Comparison of ENCODE assay signal across 20 cellular contexts in the genomic region with DNA sequence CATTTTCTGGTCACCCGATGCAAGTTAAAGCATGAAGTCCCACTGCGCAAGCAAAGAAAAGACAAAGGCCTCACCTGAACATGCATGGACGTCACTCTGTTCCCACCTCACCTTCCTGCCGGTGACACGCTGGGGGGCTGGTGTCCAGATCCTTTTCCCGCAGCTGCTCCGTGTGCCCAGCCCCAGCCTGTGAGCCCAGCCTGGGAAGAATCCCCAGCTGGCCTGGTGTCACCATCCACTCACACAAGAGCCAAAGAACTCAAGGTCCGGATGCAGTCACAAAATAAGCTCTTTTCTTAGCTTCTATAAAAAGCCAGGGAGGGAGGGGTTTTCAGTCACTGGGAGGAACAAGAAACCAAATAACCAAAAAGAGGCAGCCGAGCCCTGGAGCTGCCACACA.
"Had no signal": no experiment of that assay in that cellular context is flagged by ENCODE, and none has a peak within 500 bp of the region (broad histone marks: within the 10 kb centered on the region; RNA-seq: fewer than 3 reads in every experiment).

No MANE protein-coding gene starts in this region.

- H3K4me3 Mint-ChIP-seq: activated CD4-positive, alpha-beta T cell treated with anti-CD3 and anti-CD28 coated beads, Interleukin-2, amount 10 ng/mL, durations not matched to agents 24 days and 14 days; immature natural killer cell; natural killer cell treated with Interleukin-12 subunit alpha and Interleukin-12 subunit beta and Interleukin-15 and Interleukin-18, amount 100 ng/mL, for 72 hours; stimulated activated naive B cell treated with anti-CD40 and anti-IgM and Interleukin-4, amounts not matched to agents 10 μg/mL and 1 μg/mL and 100 μg/mL, for 72 hours; T-cell had no signal

- H3K27me3 Mint-ChIP-seq: activated CD4-positive, alpha-beta T cell treated with anti-CD3 and anti-CD28 coated beads, Interleukin-2, amount 10 ng/mL, durations not matched to agents 24 days and 14 days; stimulated activated naive B cell treated with anti-CD40 and anti-IgM and Interleukin-4, amounts not matched to agents 10 μg/mL and 1 μg/mL and 100 μg/mL, for 72 hours had no signal

- H3K4me3 ChIP-seq: adrenal gland, gastrocnemius medialis, heart left ventricle, left ventricle myocardium inferior, sigmoid colon, SK-N-MC, spleen, thyroid gland had no signal

- H3K9me3 ChIP-seq: adrenal gland, gastrocnemius medialis, left ventricle myocardium inferior, sigmoid colon, spleen, thyroid gland had no signal

- ATAC-seq: activated naive CD4-positive, alpha-beta T cell treated with anti-CD3 and anti-CD28 coated beads, Interleukin-2, amount 50 U/mL, for 72 hours; gastrocnemius medialis; heart left ventricle; natural killer cell treated with Interleukin-12 subunit alpha and Interleukin-12 subunit beta and Interleukin-15 and Interleukin-18, amount 100 ng/mL, for 72 hours; stimulated activated naive B cell treated with anti-CD40 and anti-IgM and Interleukin-4, amounts not matched to agents 10 μg/mL and 1 μg/mL and 100 μg/mL, for 72 hours; T-cell had no signal

- DNase-seq: activated CD4-positive, alpha-beta T cell treated with anti-CD3 and anti-CD28 coated beads, Interleukin-2, amount 10 ng/mL, durations not matched to agents 24 days and 14 days; activated CD8-positive, alpha-beta memory T cell treated with anti-CD3 and anti-CD28 coated beads, Interleukin-2, amount 50 U/mL, for 48 hours; activated effector memory CD4-positive, alpha-beta T cell treated with anti-CD3 and anti-CD28 coated beads, Interleukin-2, amount 50 U/mL, for 16 hours; activated T-cell treated with anti-CD3 and anti-CD28 coated beads, Interleukin-2, amount 50 U/mL, for 48 hours; adrenal gland; central memory CD4-positive, alpha-beta T cell; gastrocnemius medialis; heart left ventricle; immature natural killer cell; kidney glomerular epithelial cell; left ventricle myocardium inferior; mesenchymal stem cell; sigmoid colon; spleen; stimulated activated naive B cell treated with anti-CD40 and anti-IgM and Interleukin-4, amounts not matched to agents 10 μg/mL and 1 μg/mL and 100 μg/mL, for 72 hours; T-cell; thyroid gland had no signal

- H3K4me1 ChIP-seq: adrenal gland, gastrocnemius medialis, sigmoid colon, spleen had no signal

- H3K27me3 ChIP-seq: adrenal gland, gastrocnemius medialis, sigmoid colon, thyroid gland had no signal

- H3K27ac Mint-ChIP-seq: activated CD4-positive, alpha-beta T cell treated with anti-CD3 and anti-CD28 coated beads, Interleukin-2, amount 10 ng/mL, durations not matched to agents 24 days and 14 days; activated naive CD4-positive, alpha-beta T cell treated with anti-CD3 and anti-CD28 coated beads, Interleukin-2, amount 50 U/mL, for 72 hours; immature natural killer cell; natural killer cell treated with Interleukin-12 subunit alpha and Interleukin-12 subunit beta and Interleukin-15 and Interleukin-18, amount 100 ng/mL, for 72 hours; stimulated activated naive B cell treated with anti-CD40 and anti-IgM and Interleukin-4, amounts not matched to agents 10 μg/mL and 1 μg/mL and 100 μg/mL, for 72 hours; T-cell had no signal

- H3K9me3 Mint-ChIP-seq: activated CD4-positive, alpha-beta T cell treated with anti-CD3 and anti-CD28 coated beads, Interleukin-2, amount 10 ng/mL, durations not matched to agents 24 days and 14 days; activated naive CD4-positive, alpha-beta T cell treated with anti-CD3 and anti-CD28 coated beads, Interleukin-2, amount 50 U/mL, for 72 hours; natural killer cell treated with Interleukin-12 subunit alpha and Interleukin-12 subunit beta and Interleukin-15 and Interleukin-18, amount 100 ng/mL, for 72 hours had no signal

- H3K36me3 Mint-ChIP-seq: activated naive CD4-positive, alpha-beta T cell treated with anti-CD3 and anti-CD28 coated beads, Interleukin-2, amount 50 U/mL, for 72 hours; immature natural killer cell; natural killer cell treated with Interleukin-12 subunit alpha and Interleukin-12 subunit beta and Interleukin-15 and Interleukin-18, amount 100 ng/mL, for 72 hours; stimulated activated naive B cell treated with anti-CD40 and anti-IgM and Interleukin-4, amounts not matched to agents 10 μg/mL and 1 μg/mL and 100 μg/mL, for 72 hours; T-cell had no signal

- H3K27ac ChIP-seq: adrenal gland, gastrocnemius medialis, heart left ventricle, left ventricle myocardium inferior, sigmoid colon, SK-N-MC, spleen, thyroid gland had no signal

- H3K36me3 ChIP-seq: adrenal gland, gastrocnemius medialis, heart left ventricle, left ventricle myocardium inferior, sigmoid colon, spleen, thyroid gland had no signal
